Comparison of ENCODE assay signal across 13 cellular contexts in the genomic region with DNA sequence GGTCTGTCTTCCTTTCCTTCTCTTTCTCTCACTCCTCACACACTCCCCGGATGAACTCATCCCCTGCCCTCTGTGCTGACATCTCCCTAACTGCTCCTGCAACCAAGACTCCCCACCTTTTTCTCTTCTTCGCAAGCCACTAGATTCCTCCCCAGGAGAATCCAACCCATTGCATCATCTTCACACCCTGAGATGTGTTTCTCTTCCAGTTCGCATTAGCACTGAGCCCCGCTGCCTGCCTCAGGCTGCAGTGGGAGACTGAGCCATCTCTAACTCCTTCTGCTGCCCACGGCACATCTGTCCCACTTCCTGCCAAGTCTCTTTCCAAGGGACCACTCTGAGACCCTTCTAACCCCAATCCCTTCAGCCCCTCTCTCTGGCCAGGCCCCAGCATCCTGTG.
DNase-seq lines count a peak whose midpoint lies in the region; ATAC-seq and TF ChIP-seq lines count a peak whose summit lies in the region.
"Had no signal": no experiment of that assay in that cellular context is flagged by ENCODE, and none has a peak within 500 bp of the region (broad histone marks: within the 10 kb centered on the region; RNA-seq: fewer than 3 reads in every experiment).

No MANE protein-coding gene starts in this region.

- no peaks in the 10 kb centered on the region for H3K36me3 Mint-ChIP-seq in stimulated activated effector memory CD8-positive, alpha-beta T cell treated with anti-CD3 and anti-CD28 coated beads, Interleukin-12 subunit alpha, Interleukin-12 subunit beta, amount 100 ng/mL, for 72 hours
- peaks cover 5% of the 10 kb centered on the region for H3K36me3 Mint-ChIP-seq in CD4-positive, alpha-beta T cell (ENCODE audit: low read depth)

- peaks cover 6% of the 10 kb centered on the region for H3K9me3 Mint-ChIP-seq in stimulated activated effector memory CD8-positive, alpha-beta T cell treated with anti-CD3 and anti-CD28 coated beads, Interleukin-12 subunit alpha, Interleukin-12 subunit beta, amount 100 ng/mL, for 72 hours
- peaks cover 28% of the 10 kb centered on the region for H3K9me3 Mint-ChIP-seq in CD4-positive, alpha-beta T cell

- intact Hi-C loops in CD4-positive, alpha-beta T cell (cut with DNase I, micrococcal nuclease): no loop called here

- CTCF ChIA-PET in CD4-positive, alpha-beta T cell (lab: Charles Lee): no interaction called here

- no peak overlapping the region for H3K27ac ChIP-seq in RWPE2 (ENCODE audit: poor library complexity, severe bottlenecking)
- no peak overlapping the region for H3K27ac ChIP-seq in CD4-positive, alpha-beta T cell (ENCODE audit: low read depth, low read length)

- no peaks in the 10 kb centered on the region for H3K4me1 ChIP-seq in RWPE2 (ENCODE audit: insufficient read depth, poor library complexity, severe bottlenecking)
- H3K4me1 ChIP-seq: HAP-1 had no signal

- H3K27me3 Mint-ChIP-seq in CD4-positive, alpha-beta T cell: peaks cover 14% of the 10 kb centered on the region

- no peaks in the 10 kb centered on the region for H3K27me3 ChIP-seq in RWPE2 (ENCODE audit: insufficient read depth, poor library complexity, severe bottlenecking)
- no peaks in the 10 kb centered on the region for H3K27me3 ChIP-seq in CD4-positive, alpha-beta T cell (ENCODE audit: control insufficient read depth, insufficient read depth, low read length)

- H3K4me3 Mint-ChIP-seq in stimulated activated effector memory CD8-positive, alpha-beta T cell treated with anti-CD3 and anti-CD28 coated beads, Interleukin-12 subunit alpha, Interleukin-12 subunit beta, amount 100 ng/mL, for 72 hours: no peak overlapping the region
- no peak overlapping the region for H3K4me3 Mint-ChIP-seq in CD4-positive, alpha-beta T cell
- H3K4me3 Mint-ChIP-seq: B cell; CD4-positive, alpha-beta memory T cell had no signal

- no peaks in the 10 kb centered on the region for H3K4me1 Mint-ChIP-seq in stimulated activated effector memory CD8-positive, alpha-beta T cell treated with anti-CD3 and anti-CD28 coated beads, Interleukin-12 subunit alpha, Interleukin-12 subunit beta, amount 100 ng/mL, for 72 hours
- H3K4me1 Mint-ChIP-seq in CD4-positive, alpha-beta T cell (ENCODE audit: low read depth): no peaks in the 10 kb centered on the region
- H3K4me1 Mint-ChIP-seq: B cell; CD4-positive, alpha-beta memory T cell had no signal

- POLR2A ChIA-PET in CD4-positive, alpha-beta T cell (lab: Charles Lee): no interaction called here

- H3K9me3 ChIP-seq in RWPE2 (ENCODE audit: severe bottlenecking): no peaks in the 10 kb centered on the region
- peaks cover 23% of the 10 kb centered on the region for H3K9me3 ChIP-seq in CD4-positive, alpha-beta T cell (ENCODE audit: control insufficient read depth, low read length)

- peak overlapping the region; percentile 12 for H3K27ac Mint-ChIP-seq in stimulated activated effector memory CD8-positive, alpha-beta T cell treated with anti-CD3 and anti-CD28 coated beads, Interleukin-12 subunit alpha, Interleukin-12 subunit beta, amount 100 ng/mL, for 72 hours
- no peak overlapping the region for H3K27ac Mint-ChIP-seq in CD4-positive, alpha-beta T cell
- H3K27ac Mint-ChIP-seq: B cell; CD4-positive, alpha-beta memory T cell had no signal

- ATAC-seq in RWPE2 (ENCODE audit: low read depth): no peak
- no peak for ATAC-seq in stimulated activated effector memory CD8-positive, alpha-beta T cell treated with anti-CD3 and anti-CD28 coated beads, Interleukin-12 subunit alpha, Interleukin-12 subunit beta, amount 100 ng/mL, for 72 hours
- ATAC-seq in CD4-positive, alpha-beta T cell (ENCODE audit: poor library complexity): no peak
- ATAC-seq in HG03432 (IDR thresholded peaks at IDR 0.05; ENCODE audit: unreplicated experiment): no peak

- no peaks in the 10 kb centered on the region for H3K36me3 ChIP-seq in RWPE2 (ENCODE audit: low read depth)
- H3K36me3 ChIP-seq: HAP-1 had no signal

- DNase-seq in D341Med (ENCODE audit: low spot score): peak; percentile 9
- peak; percentile 48 for DNase-seq in RWPE2 (ENCODE audit: low spot score)
- DNase-seq in mesenteric fat pad (ENCODE audit: low spot score): peak; percentile 59
- DNase-seq in stimulated activated effector memory CD8-positive, alpha-beta T cell treated with anti-CD3 and anti-CD28 coated beads, Interleukin-12 subunit alpha, Interleukin-12 subunit beta, amount 100 ng/mL, for 72 hours (ENCODE audit: low spot score in 2 of 2): no peak
- DNase-seq in CD4-positive, alpha-beta T cell: no peak
- no peak for DNase-seq in dermis blood vessel endothelial cell
- DNase-seq: C1 segment of cervical spinal cord; CD4-positive, alpha-beta memory T cell; DND-41; GDM1 had no signal

- H3K4me3 ChIP-seq in RWPE2 (ENCODE audit: severe bottlenecking): no peak overlapping the region
- H3K4me3 ChIP-seq: HAP-1 had no signal

- no peak for TF ChIP-seq CTCF in RWPE2 (IDR thresholded peaks at IDR 0.05; ENCODE audit: poor library complexity, severe bottlenecking)
- TF ChIP-seq CTCF in CD4-positive, alpha-beta T cell (IDR thresholded peaks at IDR 0.05): no peak

Comparison
In these comparisons a context has a peak if more than half of its experiments do, and no peak if none do; other contexts are left out.
1. DNase-seq: peak in D341Med (single experiment), RWPE2 (single experiment) and mesenteric fat pad (single experiment); none in stimulated activated effector memory CD8-positive, alpha-beta T cell treated with anti-CD3 and anti-CD28 coated beads, Interleukin-12 subunit alpha, Interleukin-12 subunit beta, amount 100 ng/mL, for 72 hours (0 of 2), CD4-positive, alpha-beta T cell (0 of 10) and dermis blood vessel endothelial cell (single experiment).